In the genomic region with DNA sequence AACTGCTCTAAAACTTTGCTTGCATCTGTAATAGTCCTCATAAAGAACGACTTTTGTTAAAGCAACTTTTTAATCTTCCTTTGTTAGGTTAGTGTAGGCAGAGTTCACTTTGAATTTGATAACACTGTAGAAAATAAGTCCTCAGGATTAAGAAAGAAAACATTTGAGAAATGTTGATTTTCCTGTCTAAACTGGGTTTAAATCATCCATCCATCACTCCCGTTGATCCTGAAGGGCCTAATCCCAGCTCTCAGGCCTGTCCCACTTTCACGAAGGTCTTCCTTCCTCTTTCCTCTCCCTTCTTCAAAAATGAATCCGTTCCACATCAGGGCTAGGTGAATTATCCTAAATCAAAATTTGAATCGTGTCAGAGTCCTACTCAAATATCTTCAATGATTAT, we compare ENCODE assay signal across 31 cellular contexts. TPM values are rescaled to one million over a fixed set of nuclear protein-coding genes. Genes with fewer than 3 reads are reported as not detected.
DNase-seq lines count a peak whose midpoint lies in the region; ATAC-seq, FAIRE-seq and TF ChIP-seq lines count a peak whose summit lies in the region.
"Had no signal": no experiment of that assay in that cellular context is flagged by ENCODE, and none has a peak within 500 bp of the region (broad histone marks: within the 10 kb centered on the region; RNA-seq: fewer than 3 reads in every experiment).

No MANE protein-coding gene starts in this region.

- intact Hi-C loops in ascending aorta (cut with DNase I) (no loop called here), pancreas (cut with DNase I) (no loop called here)

- peak overlapping the region; percentile 21 for H2AFZ ChIP-seq in ACC112 (ENCODE audit: low read length, unreplicated experiment)
- H2AFZ ChIP-seq in neural progenitor cell (replicated peaks) = peak overlapping the region; percentile 32
- H2AFZ ChIP-seq: GM23248 had no signal

- H3K9ac ChIP-seq in neural progenitor cell = no peak overlapping the region
- H3K9ac ChIP-seq: BLaER1, GM23248 had no signal

- no peak for FAIRE-seq in pancreas (lab: Jason Lieb, UNC)
- FAIRE-seq: K562 had no signal

- POLR2A ChIA-PET in WTC11 (lab: Charles Lee) = interaction anchor here (0.6 kb wide), 1 partner anchor 247 kb away, joined by 3 read pairs; no protein-coding TSS in a partner anchor

- H3F3A ChIP-seq in neural progenitor cell (ENCODE audit: low read depth) = no peaks in the 10 kb centered on the region

- peaks cover 35% of the 10 kb centered on the region for H3K4me1 Mint-ChIP-seq in WTC11
- H3K4me1 Mint-ChIP-seq in neural progenitor cell = peaks cover 4% of the 10 kb centered on the region

- in situ Hi-C loops in HAP-1 (cut with MboI; ENCODE audit: low sequenced_read_pairs) = no loop called here

- no peaks in the 10 kb centered on the region for H4K20me1 ChIP-seq in neural progenitor cell (ENCODE audit: low read depth)
- H4K20me1 ChIP-seq: BLaER1 had no signal

- H3K9me3 Mint-ChIP-seq in WTC11 (no peaks in the 10 kb centered on the region), neural progenitor cell (no peaks in the 10 kb centered on the region)
- H3K9me3 Mint-ChIP-seq: CD4-positive, alpha-beta T cell had no signal

- peaks cover 3% of the 10 kb centered on the region for H3K4me1 ChIP-seq in ACC112 (ENCODE audit: control insufficient read depth, insufficient read depth, low read length, unreplicated experiment)
- H3K4me1 ChIP-seq in HAP-1 = peaks cover 5% of the 10 kb centered on the region
- H3K4me1 ChIP-seq in neural progenitor cell = no peaks in the 10 kb centered on the region
- no peaks in the 10 kb centered on the region for H3K4me1 ChIP-seq in ascending aorta
- H3K4me1 ChIP-seq in pancreas = no peaks in the 10 kb centered on the region

- H3K9me3 ChIP-seq in HAP-1 (no peaks in the 10 kb centered on the region), neural progenitor cell (ENCODE audit: low read depth) (no peaks in the 10 kb centered on the region), ascending aorta (no peaks in the 10 kb centered on the region), pancreas (no peaks in the 10 kb centered on the region)
- H3K9me3 ChIP-seq: BLaER1 had no signal

- WGBS in pancreas, 2 donors = 46 to 53% methylated on average over 5 of the region's 5 CpGs

- H3K27ac Mint-ChIP-seq in WTC11 = peak overlapping the region; percentile 70
- peak overlapping the region; percentile 53 for H3K27ac Mint-ChIP-seq in neural progenitor cell
- H3K27ac Mint-ChIP-seq: CD4-positive, alpha-beta T cell had no signal

- H3K4me3 ChIP-seq in ACC112 (ENCODE audit: low read depth, low read length) (no peak overlapping the region), HAP-1 (no peak overlapping the region), neural progenitor cell (no peak overlapping the region), ascending aorta (no peak overlapping the region), pancreas (no peak overlapping the region)
- H3K4me3 ChIP-seq: BLaER1, GM23248, K562 had no signal

- H3K4me3 Mint-ChIP-seq in WTC11 (no peak overlapping the region), neural progenitor cell (no peak overlapping the region)
- H3K4me3 Mint-ChIP-seq: CD4-positive, alpha-beta T cell had no signal

- DNase-seq in HAP-1 (ENCODE audit: low spot score in 2 of 2) (peak; percentile 15 to 49), WTC11 (ENCODE audit: low spot score) (no peak), neural progenitor cell (ENCODE audit: low spot score) (no peak), hepatic stellate cell (ENCODE audit: low spot score) (no peak), cortex of kidney (lab: John Stamatoyannopoulos, UW) (no peak), ascending aorta (ENCODE audit: low spot score in 2 of 2) (no peak), pancreas (no peak)
- DNase-seq: 8988T; CD4-positive, alpha-beta T cell; DMS53; GM23248; Kasumi-1; NCI-H1092 treated with DMSO at 0.1 percent for 48 hours; NCI-H1436; NCI-H187; NCI-H2081 treated with DMSO at 0.1 percent for 48 hours; NCI-H2171; NCI-H226; NCI-H510A; NCI-H69; SHP77 had no signal

- ATAC-seq in WTC11 (no peak), pancreas (no peak)
- ATAC-seq: HCT116, K562, Panc1 had no signal

- H3K27me3 Mint-ChIP-seq in WTC11 (ENCODE audit: low read depth) (no peaks in the 10 kb centered on the region), neural progenitor cell (ENCODE audit: insufficient read depth, low read depth) (no peaks in the 10 kb centered on the region)
- H3K27me3 Mint-ChIP-seq: CD4-positive, alpha-beta T cell had no signal

- CTCF ChIA-PET in WTC11 (lab: Charles Lee) = no interaction called here

- no peaks in the 10 kb centered on the region for H3K79me2 ChIP-seq in ACC112 (ENCODE audit: control insufficient read depth, insufficient read depth, low read length, unreplicated experiment)
- no peaks in the 10 kb centered on the region for H3K79me2 ChIP-seq in neural progenitor cell (ENCODE audit: low read depth)

- H3K27ac ChIP-seq in ACC112 (ENCODE audit: low read depth, low read length) (no peak overlapping the region), neural progenitor cell (no peak overlapping the region), ascending aorta (no peak overlapping the region), pancreas (no peak overlapping the region)
- H3K27ac ChIP-seq: BLaER1, GM23248, RWPE1 had no signal

- H3K4me2 ChIP-seq in neural progenitor cell = no peak overlapping the region
- H3K4me2 ChIP-seq: BLaER1 had no signal

- H3K27me3 ChIP-seq in ACC112 (ENCODE audit: insufficient read depth, low read length) (no peaks in the 10 kb centered on the region), HAP-1 (ENCODE audit: low read depth) (no peaks in the 10 kb centered on the region), neural progenitor cell (no peaks in the 10 kb centered on the region), ascending aorta (no peaks in the 10 kb centered on the region), pancreas (no peaks in the 10 kb centered on the region)
- H3K27me3 ChIP-seq: BLaER1 had no signal

- no peaks in the 10 kb centered on the region for H3K36me3 ChIP-seq in ACC112 (ENCODE audit: insufficient read depth, low read length)
- H3K36me3 ChIP-seq in HAP-1 (replicated peaks) = no peaks in the 10 kb centered on the region
- no peaks in the 10 kb centered on the region for H3K36me3 ChIP-seq in neural progenitor cell
- H3K36me3 ChIP-seq in ascending aorta = no peaks in the 10 kb centered on the region
- H3K36me3 ChIP-seq in pancreas = no peaks in the 10 kb centered on the region
- H3K36me3 ChIP-seq: BLaER1 had no signal

- H3K36me3 Mint-ChIP-seq in WTC11 = no peaks in the 10 kb centered on the region
- H3K36me3 Mint-ChIP-seq in neural progenitor cell = no peaks in the 10 kb centered on the region

- TF ChIP-seq CTCF in WTC11 (IDR thresholded peaks at IDR 0.05) (no peak), neural progenitor cell (IDR thresholded peaks at IDR 0.05) (no peak), ascending aorta (IDR thresholded peaks at IDR 0.05) (no peak), pancreas (IDR thresholded peaks at IDR 0.05) (no peak)

TF ChIP-seq in WTC11, 78 proteins besides CTCF, POLR2A, EP300 and RAD21:
- TF ChIP-seq GTF2I (CRISPR knock-in tag; conservative IDR thresholded peaks at IDR 0.05) = no peak
- no peak for TF ChIP-seq FOXP1 (CRISPR knock-in tag; IDR thresholded peaks at IDR 0.05; ENCODE audit: borderline replicate concordance)
- no peak for TF ChIP-seq JUN (CRISPR knock-in tag; IDR thresholded peaks at IDR 0.05)
- no peak for TF ChIP-seq GABPB1 (CRISPR knock-in tag; IDR thresholded peaks at IDR 0.05)
- TF ChIP-seq HMGA2 (CRISPR knock-in tag; IDR thresholded peaks at IDR 0.05) = no peak
- no peak for TF ChIP-seq ZBTB21 (CRISPR knock-in tag; IDR thresholded peaks at IDR 0.05; ENCODE audit: borderline replicate concordance)
- no peak for TF ChIP-seq SMAD3 (CRISPR knock-in tag; IDR thresholded peaks at IDR 0.05; ENCODE audit: borderline replicate concordance)
TF ChIP-seq in WTC11: peak in this region for 0.

RNA-seq across cellular contexts. Expression of a gene that starts 36.9 kb away (rescaled TPM):
- total RNA-seq in WTC11 (2021) (24.4 to 28.8 TPM (median 26.7 TPM) in 3 replicates), neural progenitor cell (ENCODE audit: low replicate concordance) (0.46 and 0.49 TPM in 2 replicates), ascending aorta (not detected), pancreas (1 to 10 TPM; 4.3 to 8.1 (median 6.1) TPM)
- 1 to 10 TPM; 6.3 to 8.0 TPM for polyA plus RNA-seq in pancreas
- total RNA-seq: Daoy, G401, GM23248, M059J, SK-MEL-5 had no signal
- polyA plus RNA-seq: GM23248 had no signal

RNA-seq across cellular contexts. Expression of a gene that starts 46.6 kb away (rescaled TPM):
- total RNA-seq in WTC11 (2021) (330 to 387 TPM (median 352 TPM) in 3 replicates), neural progenitor cell (ENCODE audit: low replicate concordance) (not detected in 2 replicates), ascending aorta (not detected), pancreas (under 1 TPM in 5 of 6 donors, not detected in 1; 0.06 to 0.28 (median 0.28) TPM)
- polyA plus RNA-seq in pancreas = under 1 TPM; 0.04 to 0.09 TPM
- total RNA-seq: CD4-positive, alpha-beta T cell; Daoy; G401; GM23248; M059J; SK-MEL-5 had no signal
- polyA plus RNA-seq: K562 had no signal

Comparison
In these comparisons a context has a peak if more than half of its experiments do, and no peak if none do; other contexts are left out.
1. DNase-seq: peak in HAP-1 (2 of 2); none in WTC11 (single experiment), neural progenitor cell (single experiment), hepatic stellate cell (single experiment), cortex of kidney (single experiment), ascending aorta (0 of 2) and pancreas (0 of 6).
2. RNA of a gene that starts 46.6 kb away (total RNA-seq): 330 to 387 TPM in WTC11; 0.06 to 0.28 TPM in pancreas, not detected in neural progenitor cell and not detected in ascending aorta (single experiment); every median in the first group is over 100 times any median in the second.